Comparison of ENCODE assay signal across 11 cellular contexts in the genomic region with DNA sequence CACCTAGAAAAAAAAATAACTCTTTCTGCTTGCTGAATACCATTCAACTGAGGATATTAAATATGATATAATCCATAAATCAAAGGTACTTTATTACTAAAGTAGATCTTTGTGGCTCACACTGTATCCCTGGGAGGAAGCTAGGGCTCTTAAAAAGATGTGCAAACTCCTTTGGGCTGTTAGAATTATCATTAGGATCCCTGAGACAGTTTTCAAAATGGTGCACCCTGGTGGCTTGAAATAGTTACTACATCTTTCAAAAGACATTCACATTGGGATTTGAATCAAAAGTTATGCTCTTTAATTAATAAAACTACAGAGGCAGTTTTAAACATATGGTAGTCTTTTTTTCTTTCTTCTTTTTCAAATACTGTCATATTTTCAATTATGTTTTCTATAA.
A peak's percentile ranks its signal among the peaks of the same experiment; 100 is the strongest.
DNase-seq lines count a peak whose midpoint lies in the region; ATAC-seq and TF ChIP-seq lines count a peak whose summit lies in the region.
"Had no signal": no experiment of that assay in that cellular context is flagged by ENCODE, and none has a peak within 500 bp of the region (broad histone marks: within the 10 kb centered on the region; RNA-seq: fewer than 3 reads in every experiment).

No MANE protein-coding gene starts in this region.

- H3K36me3 ChIP-seq in Panc1 (ENCODE audit: control insufficient read depth, insufficient read depth, low read length): no peaks in the 10 kb centered on the region
- H3K36me3 ChIP-seq: SJCRH30, tibial artery had no signal

- BruUV-seq in Panc1 (replicated peaks; lab: Mats Ljungman, UMichigan): no TSS peak

- TF ChIP-seq CTCF in AG04449 (IDR thresholded peaks at IDR 0.05; ENCODE audit: insufficient read depth, low read length, missing control alignments) (peak; percentile 10), GM12864 (IDR thresholded peaks at IDR 0.05; ENCODE audit: low read depth, low read length, missing control alignments) (peak; percentile 19), Panc1 (IDR thresholded peaks at IDR 0.05) (peak; percentile 35; the same call in 1 of the 2 replicates), fibroblast of villous mesenchyme (IDR thresholded peaks at IDR 0.05; ENCODE audit: insufficient read depth, low read depth, low read length) (peak; percentile 52)

- DNase-seq in AG04449 (ENCODE audit: low read depth, low spot score) (no peak), GM12864 (ENCODE audit: low read depth) (no peak), Panc1 (ENCODE audit: low read depth, low spot score) (no peak), fibroblast of villous mesenchyme (ENCODE audit: low read depth) (peak; percentile 2), sciatic nerve (ENCODE audit: low spot score) (no peak)
- DNase-seq: NCI-H1048, tibial artery had no signal

- CTCF ChIA-PET in AG04449 (lab: Yijun Ruan, JAX): interaction anchor here (1.0 to 1.3 kb wide), 3 partner anchors 12 to 58 kb away, joined by 3 read pairs; no protein-coding TSS in a partner anchor
- CTCF ChIA-PET in Panc1 (lab: Charles Lee): no interaction called here

- no peaks in the 10 kb centered on the region for H3K9me3 ChIP-seq in Panc1 (ENCODE audit: control insufficient read depth, insufficient read depth, low read depth, low read length)
- H3K9me3 ChIP-seq: SJCRH30, tibial artery had no signal

- ATAC-seq in Panc1 (no peak), GM21619 (IDR thresholded peaks at IDR 0.05; ENCODE audit: unreplicated experiment) (no peak), HG03469 (IDR thresholded peaks at IDR 0.05; ENCODE audit: unreplicated experiment) (no peak), GM19035 (IDR thresholded peaks at IDR 0.05; ENCODE audit: unreplicated experiment) (no peak), sciatic nerve (no peak)

- POLR2A ChIA-PET in AG04449 (lab: Yijun Ruan, JAX): no interaction called here
- POLR2A ChIA-PET in Panc1 (lab: Charles Lee): no interaction called here

- H3K27ac ChIP-seq in Panc1 (ENCODE audit: low read length): no peak overlapping the region
- H3K27ac ChIP-seq: SJCRH30, tibial artery had no signal

- intact Hi-C loops in Panc1 (cut with micrococcal nuclease; ENCODE audit: unreplicated experiment) (no loop called here), sciatic nerve (cut with DNase I) (no loop called here)

- H3K4me3 ChIP-seq in AG04449 (ENCODE audit: low read depth, low read length): no peak overlapping the region
- H3K4me3 ChIP-seq in GM12864 (ENCODE audit: low read depth, low read length): no peak overlapping the region
- H3K4me3 ChIP-seq in Panc1 (ENCODE audit: low read depth in 2 of 2, low read length in 2 of 2): no peak overlapping the region
- no peak overlapping the region for H3K4me3 ChIP-seq in fibroblast of villous mesenchyme (ENCODE audit: low read depth, low read length)
- H3K4me3 ChIP-seq: SJCRH30, tibial artery had no signal

- in situ Hi-C loops in Panc1 (cut with HindIII; ENCODE audit: low pct_unique_long_range_greater_than_20kb, low sequenced_read_pairs): no loop called here

- H3K27me3 ChIP-seq in Panc1 (ENCODE audit: control insufficient read depth, insufficient read depth, low read length): no peaks in the 10 kb centered on the region
- H3K27me3 ChIP-seq: SJCRH30, tibial artery had no signal

- no peaks in the 10 kb centered on the region for H3K4me1 ChIP-seq in Panc1 (ENCODE audit: control insufficient read depth, insufficient read depth, low read length)
- H3K4me1 ChIP-seq: SJCRH30, tibial artery had no signal
